Comparison of ENCODE assay signal across 25 cellular contexts in the genomic region with DNA sequence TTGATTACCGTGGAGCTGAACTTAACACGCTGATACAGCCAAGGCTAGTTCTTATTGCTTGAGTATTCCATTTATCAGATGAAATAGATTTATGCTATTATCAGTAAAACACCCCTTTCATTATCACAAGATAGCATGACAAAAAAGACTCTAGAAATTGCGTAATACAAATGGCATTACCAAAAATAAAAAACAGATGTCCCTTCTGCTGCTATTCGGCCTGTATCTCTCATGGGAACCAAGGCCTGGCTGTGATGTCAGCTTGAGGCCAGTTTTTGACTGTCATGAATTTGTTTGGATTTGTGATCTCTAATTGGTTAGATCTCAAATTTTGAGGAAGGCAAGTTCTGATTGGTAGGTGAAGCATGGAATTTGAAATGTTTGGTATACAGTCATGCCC. TPM values are rescaled to one million over a fixed set of nuclear protein-coding genes. Genes with fewer than 3 reads are reported as not detected.
DNase-seq lines count a peak whose midpoint lies in the region; ATAC-seq and TF ChIP-seq lines count a peak whose summit lies in the region.
"Had no signal": no experiment of that assay in that cellular context is flagged by ENCODE, and none has a peak within 500 bp of the region (broad histone marks: within the 10 kb centered on the region; RNA-seq: fewer than 3 reads in every experiment).

No MANE protein-coding gene starts in this region.

- no peaks in the 10 kb centered on the region for H3K9me3 ChIP-seq in BE2C
- H3K9me3 ChIP-seq: BLaER1 had no signal

- no peaks in the 10 kb centered on the region for H3K4me1 ChIP-seq in BE2C
- H3K4me1 ChIP-seq: BLaER1 had no signal

- peak overlapping the region; percentile 64 for H3K4me3 Mint-ChIP-seq in glutamatergic neuron (ENCODE audit: unreplicated experiment)
- H3K4me3 Mint-ChIP-seq: CD4-positive, CD25-positive, alpha-beta regulatory T cell had no signal

- H3K36me3 ChIP-seq in BE2C: no peaks in the 10 kb centered on the region
- H3K36me3 ChIP-seq in brain microvascular endothelial cell (replicated peaks): no peaks in the 10 kb centered on the region
- H3K36me3 ChIP-seq: BLaER1 had no signal

- no peak for ATAC-seq in HG02938 (IDR thresholded peaks at IDR 0.05; ENCODE audit: unreplicated experiment)

- H3K27ac Mint-ChIP-seq in glutamatergic neuron (ENCODE audit: unreplicated experiment): peak overlapping the region; percentile 94
- H3K27ac Mint-ChIP-seq: CD4-positive, CD25-positive, alpha-beta regulatory T cell had no signal

- H3K27me3 Mint-ChIP-seq in glutamatergic neuron (ENCODE audit: unreplicated experiment): no peaks in the 10 kb centered on the region
- H3K27me3 Mint-ChIP-seq: CD4-positive, CD25-positive, alpha-beta regulatory T cell had no signal

- peaks cover 5% of the 10 kb centered on the region for H3K9me3 Mint-ChIP-seq in glutamatergic neuron (ENCODE audit: unreplicated experiment)

- DNase-seq in BE2C (peak; percentile 29), SK-N-DZ (ENCODE audit: low spot score) (peak; percentile 45), brain microvascular endothelial cell (peak; percentile 1), glutamatergic neuron (peak; percentile 45), NCI-H524 (lab: John Stamatoyannopoulos, UW) (no peak), GM19238 (ENCODE audit: insufficient read length, low spot score) (no peak)
- DNase-seq: CD4-positive, CD25-positive, alpha-beta regulatory T cell; GOT3; HCEC 1CT; Karpas-422; MV-4-11; NCI-H1105; NCI-H1436 treated with DMSO at 0.1 percent for 48 hours; NCI-H187 treated with DMSO at 0.1 percent for 48 hours; NCI-H2171 treated with DMSO at 0.1 percent for 48 hours; NCI-H345; NCI-H510A treated with DMSO at 0.1 percent for 48 hours; NCI-H774; PC-9; Right ventricle myocardium superior; RPMI8226 had no signal

- H3K27ac ChIP-seq in brain microvascular endothelial cell: no peak overlapping the region
- H3K27ac ChIP-seq: BLaER1, PC-9 had no signal

- H3K27me3 ChIP-seq in BE2C: no peaks in the 10 kb centered on the region
- no peaks in the 10 kb centered on the region for H3K27me3 ChIP-seq in brain microvascular endothelial cell (replicated peaks)
- H3K27me3 ChIP-seq: BLaER1 had no signal

- in situ Hi-C loops in brain microvascular endothelial cell (cut with HindIII; ENCODE audit: low pct_ligation_motif_present, low sequenced_read_pairs): no loop called here

- H3K4me1 Mint-ChIP-seq in glutamatergic neuron (ENCODE audit: low read depth, unreplicated experiment): peaks cover 31% of the 10 kb centered on the region
- H3K4me1 Mint-ChIP-seq: CD4-positive, CD25-positive, alpha-beta regulatory T cell had no signal

- TF ChIP-seq CTCF in BE2C (IDR thresholded peaks at IDR 0.05; ENCODE audit: low read depth, low read length) (no peak), brain microvascular endothelial cell (IDR thresholded peaks at IDR 0.05; ENCODE audit: low read depth, low read length, missing control alignments) (no peak), glutamatergic neuron (IDR thresholded peaks at IDR 0.05; ENCODE audit: partially characterized antibody, unreplicated experiment) (no peak)

- H3K36me3 Mint-ChIP-seq in glutamatergic neuron (ENCODE audit: unreplicated experiment): no peaks in the 10 kb centered on the region
- H3K36me3 Mint-ChIP-seq: CD4-positive, CD25-positive, alpha-beta regulatory T cell had no signal

- H3K4me3 ChIP-seq in BE2C (ENCODE audit: low read depth, low read length) (no peak overlapping the region), brain microvascular endothelial cell (ENCODE audit: low read depth, low read length) (no peak overlapping the region)
- H3K4me3 ChIP-seq: BLaER1, PC-9 had no signal

RNA-seq across cellular contexts. Expression of a gene that starts 25.2 kb away (rescaled TPM):
- polyA plus RNA-seq in BE2C (2012; ENCODE audit: insufficient read depth, insufficient read length, low read depth): 0.14 TPM
- polyA plus RNA-seq in SK-N-DZ (2014; cell fraction: cytosol; rRNA removed): not detected in 2 replicates
- polyA plus RNA-seq in SK-N-DZ (2014; cell fraction: nucleus; rRNA removed): not detected in 2 replicates
- 0.86 TPM for total RNA-seq in glutamatergic neuron (ENCODE audit: unreplicated experiment)
- total RNA-seq: A172; CD4-positive, CD25-positive, alpha-beta regulatory T cell; PC-9; SK-MEL-5 had no signal
- polyA plus RNA-seq: CD4-positive, CD25-positive, alpha-beta regulatory T cell had no signal

Comparison
In these comparisons a context has a peak if more than half of its experiments do, and no peak if none do; other contexts are left out.
1. DNase-seq: peak in BE2C (single experiment), SK-N-DZ (single experiment), brain microvascular endothelial cell (single experiment) and glutamatergic neuron (single experiment); none in NCI-H524 (0 of 2) and GM19238 (single experiment).